Comparison of ENCODE assay signal across 13 cellular contexts in genomic region chr2:136143603-136144451, GRCh38.
"Had no signal": no experiment of that assay in that cellular context is flagged by ENCODE, and none has a peak within 500 bp of the region (broad histone marks: within the 10 kb centered on the region; RNA-seq: fewer than 3 reads in every experiment).

No MANE protein-coding gene starts in this region.

- H3K27ac Mint-ChIP-seq: activated naive CD4-positive, alpha-beta T cell treated with anti-CD3 and anti-CD28 coated beads, Interleukin-2, amount 50 U/mL, for 24 hours; activated T-helper 17 cell treated with anti-CD3 and anti-CD28 coated beads, Interleukin-2, amount 50 U/mL, for 72 hours; endodermal cell had no signal

- H3K36me3 ChIP-seq: gastrocnemius medialis, sigmoid colon, spleen, thoracic aorta had no signal

- H3K4me3 Mint-ChIP-seq: activated naive CD4-positive, alpha-beta T cell treated with anti-CD3 and anti-CD28 coated beads, Interleukin-2, amount 50 U/mL, for 24 hours; activated T-helper 17 cell treated with anti-CD3 and anti-CD28 coated beads, Interleukin-2, amount 50 U/mL, for 72 hours; endodermal cell had no signal

- H3K4me1 ChIP-seq: gastrocnemius medialis, parathyroid adenoma, sigmoid colon had no signal

- DNase-seq: activated CD4-positive, alpha-beta T cell treated with anti-CD3 and anti-CD28 coated beads, Interleukin-2, amount 50 U/mL, for 1 hour; dorsolateral prefrontal cortex; endodermal cell; gastrocnemius medialis; midbrain; sigmoid colon; spleen; T-helper 2 cell had no signal

- H3K9me3 ChIP-seq: gastrocnemius medialis, sigmoid colon, spleen, thoracic aorta had no signal

- ATAC-seq: activated T-helper 17 cell treated with anti-CD3 and anti-CD28 coated beads, Interleukin-2, amount 50 U/mL, for 72 hours; gastrocnemius medialis had no signal

- H3K9me3 Mint-ChIP-seq: activated T-helper 17 cell treated with anti-CD3 and anti-CD28 coated beads, Interleukin-2, amount 50 U/mL, for 72 hours; endodermal cell had no signal

- H3K27me3 ChIP-seq: gastrocnemius medialis, sigmoid colon, spleen had no signal

- H3K27ac ChIP-seq: dorsolateral prefrontal cortex, gastrocnemius medialis, parathyroid adenoma, sigmoid colon, thoracic aorta had no signal

- H3K27me3 Mint-ChIP-seq: activated naive CD4-positive, alpha-beta T cell treated with anti-CD3 and anti-CD28 coated beads, Interleukin-2, amount 50 U/mL, for 24 hours; activated T-helper 17 cell treated with anti-CD3 and anti-CD28 coated beads, Interleukin-2, amount 50 U/mL, for 72 hours had no signal

- H3K4me3 ChIP-seq: dorsolateral prefrontal cortex, gastrocnemius medialis, lung, sigmoid colon, spleen, thoracic aorta had no signal
